11 cellular contexts compared by ENCODE assay signal in genomic region chr17:27573971-27574525, GRCh38. TPM values are rescaled to one million over a fixed set of nuclear protein-coding genes. Genes with fewer than 3 reads are reported as not detected.
DNase-seq lines count a peak whose midpoint lies in the region; ATAC-seq and TF ChIP-seq lines count a peak whose summit lies in the region.
"Had no signal": no experiment of that assay in that cellular context is flagged by ENCODE, and none has a peak within 500 bp of the region (broad histone marks: within the 10 kb centered on the region; RNA-seq: fewer than 3 reads in every experiment).

No MANE protein-coding gene starts in this region.

- DNase-seq in GM04504 (ENCODE audit: low read depth), result peak; percentile 64
- peak; percentile 46 for DNase-seq in NB4 (ENCODE audit: low read depth)
- no peak for DNase-seq in body of pancreas
- DNase-seq in osteoblast (ENCODE audit: insufficient read length, low spot score, missing footprints), result peak; percentile 31
- DNase-seq in Right ventricle myocardium inferior (ENCODE audit: missing footprints), result no peak
- DNase-seq: activated naive CD4-positive, alpha-beta T cell treated with anti-CD3 and anti-CD28 coated beads, Interleukin-2, amount 50 U/mL, for 16 hours; GF-D8; NCI-H1092 treated with DMSO at 0.1 percent for 48 hours had no signal

- H3K27ac ChIP-seq in body of pancreas, result peak overlapping the region in 3 of 4 donors; percentile 85 to 95 (median 94)
- no peak overlapping the region for H3K27ac ChIP-seq in osteoblast (ENCODE audit: low read depth, low read length)
- H3K27ac ChIP-seq: parathyroid adenoma had no signal

- H3K36me3 ChIP-seq in body of pancreas (replicated peaks in 1 of 2; ENCODE audit: insufficient read depth in 1 of 2, low read depth in 2 of 2), result no peaks in the 10 kb centered on the region
- H3K36me3 ChIP-seq in osteoblast (ENCODE audit: insufficient read depth, low read length), result no peaks in the 10 kb centered on the region

- H3K27me3 ChIP-seq in body of pancreas (no peaks in the 10 kb centered on the region), osteoblast (ENCODE audit: insufficient read depth, low read length) (no peaks in the 10 kb centered on the region)

- ATAC-seq in body of pancreas (no peak), HG02610 (IDR thresholded peaks at IDR 0.05; ENCODE audit: unreplicated experiment) (no peak), HG02885 (IDR thresholded peaks at IDR 0.05; ENCODE audit: poor library complexity, unreplicated experiment) (no peak), Right ventricle myocardium inferior (no peak)

- no peaks in the 10 kb centered on the region for H4K20me1 ChIP-seq in osteoblast (ENCODE audit: insufficient read depth, low read length)

- TF ChIP-seq POLR2A in NB4 (IDR thresholded peaks at IDR 0.05; ENCODE audit: extremely low read depth, insufficient read length) (no peak), body of pancreas (IDR thresholded peaks at IDR 0.05) (no peak)

- TF ChIP-seq CTCF in NB4 (IDR thresholded peaks at IDR 0.05; ENCODE audit: low read depth, low read length) (no peak), body of pancreas (IDR thresholded peaks at IDR 0.05) (peak in 2 of 7 experiments; percentile 6 to 10), osteoblast (IDR thresholded peaks at IDR 0.05; ENCODE audit: extremely low read depth, low read depth, low read length) (no peak)

- H3K4me3 ChIP-seq in NB4 (ENCODE audit: low read depth, low read length) (no peak overlapping the region), body of pancreas (no peak overlapping the region), osteoblast (ENCODE audit: insufficient read depth, low read length) (no peak overlapping the region)

- no peak overlapping the region for H2AFZ ChIP-seq in osteoblast (ENCODE audit: low read length)
- H2AFZ ChIP-seq: parathyroid adenoma had no signal

- peaks cover 97% of the 10 kb centered on the region for H3K4me1 ChIP-seq in body of pancreas
- H3K4me1 ChIP-seq in osteoblast (ENCODE audit: insufficient read depth, low read length), result peaks cover 23% of the 10 kb centered on the region

- no peak overlapping the region for H3K4me2 ChIP-seq in osteoblast (ENCODE audit: insufficient read depth, low read length)

- H3K9me3 ChIP-seq in body of pancreas (no peaks in the 10 kb centered on the region), osteoblast (ENCODE audit: low read depth, low read length) (no peaks in the 10 kb centered on the region)

- intact Hi-C loops in body of pancreas (cut with DNase I), result no loop called here
- intact Hi-C loops in Right ventricle myocardium inferior (cut with DNase I), result no loop called here

- H3K79me2 ChIP-seq in osteoblast (ENCODE audit: insufficient read depth, low read length), result no peaks in the 10 kb centered on the region

- 38 to 53% methylated on average over 4 of the region's 4 CpGs for WGBS in body of pancreas, 2 donors

RNA-seq across cellular contexts. Expression of gene LGALS9, which starts 56.9 kb away (rescaled TPM):
- total RNA-seq in body of pancreas, result 10 to 100 TPM in 1 of 2 donors, 1 to 10 TPM in 1; 6.3 to 21.3 TPM
- total RNA-seq in osteoblast, result 1.4 and 4.7 TPM in 2 replicates
- 18.2 TPM for total RNA-seq in Right ventricle myocardium inferior

Comparison
In these comparisons a context has a peak if more than half of its experiments do, and no peak if none do; other contexts are left out.
1. DNase-seq: peak in GM04504 (single experiment), NB4 (single experiment) and osteoblast (single experiment); none in body of pancreas (0 of 4) and Right ventricle myocardium inferior (single experiment).